1 cellular context compared by ENCODE assay signal in the genomic region with DNA sequence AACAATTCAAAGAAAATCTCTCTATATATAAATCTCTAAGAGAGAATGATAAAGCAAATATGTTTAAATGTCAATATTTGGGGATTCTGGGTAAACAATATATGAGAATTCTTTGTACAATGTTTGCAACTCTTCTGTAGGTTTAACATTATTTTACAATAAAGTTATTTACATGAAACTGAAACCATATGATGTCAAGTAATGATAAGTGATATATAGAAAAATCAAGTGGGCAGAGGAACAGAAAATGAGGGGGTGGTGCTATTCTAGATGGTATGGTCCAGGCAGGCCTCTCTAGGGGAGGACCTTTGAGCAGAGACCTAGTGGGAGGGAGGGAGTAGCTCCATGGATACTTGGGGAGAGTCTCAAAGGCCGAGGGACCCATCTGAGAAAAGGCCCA.
A peak's percentile ranks its signal among the peaks of the same experiment; 100 is the strongest.
TF ChIP-seq lines count a peak whose summit lies in the region.

No MANE protein-coding gene starts in this region.

TF ChIP-seq in GM12878, 131 proteins besides CTCF, POLR2A, EP300 and RAD21 (continued from another document):
- TF ChIP-seq, protein P1, sequence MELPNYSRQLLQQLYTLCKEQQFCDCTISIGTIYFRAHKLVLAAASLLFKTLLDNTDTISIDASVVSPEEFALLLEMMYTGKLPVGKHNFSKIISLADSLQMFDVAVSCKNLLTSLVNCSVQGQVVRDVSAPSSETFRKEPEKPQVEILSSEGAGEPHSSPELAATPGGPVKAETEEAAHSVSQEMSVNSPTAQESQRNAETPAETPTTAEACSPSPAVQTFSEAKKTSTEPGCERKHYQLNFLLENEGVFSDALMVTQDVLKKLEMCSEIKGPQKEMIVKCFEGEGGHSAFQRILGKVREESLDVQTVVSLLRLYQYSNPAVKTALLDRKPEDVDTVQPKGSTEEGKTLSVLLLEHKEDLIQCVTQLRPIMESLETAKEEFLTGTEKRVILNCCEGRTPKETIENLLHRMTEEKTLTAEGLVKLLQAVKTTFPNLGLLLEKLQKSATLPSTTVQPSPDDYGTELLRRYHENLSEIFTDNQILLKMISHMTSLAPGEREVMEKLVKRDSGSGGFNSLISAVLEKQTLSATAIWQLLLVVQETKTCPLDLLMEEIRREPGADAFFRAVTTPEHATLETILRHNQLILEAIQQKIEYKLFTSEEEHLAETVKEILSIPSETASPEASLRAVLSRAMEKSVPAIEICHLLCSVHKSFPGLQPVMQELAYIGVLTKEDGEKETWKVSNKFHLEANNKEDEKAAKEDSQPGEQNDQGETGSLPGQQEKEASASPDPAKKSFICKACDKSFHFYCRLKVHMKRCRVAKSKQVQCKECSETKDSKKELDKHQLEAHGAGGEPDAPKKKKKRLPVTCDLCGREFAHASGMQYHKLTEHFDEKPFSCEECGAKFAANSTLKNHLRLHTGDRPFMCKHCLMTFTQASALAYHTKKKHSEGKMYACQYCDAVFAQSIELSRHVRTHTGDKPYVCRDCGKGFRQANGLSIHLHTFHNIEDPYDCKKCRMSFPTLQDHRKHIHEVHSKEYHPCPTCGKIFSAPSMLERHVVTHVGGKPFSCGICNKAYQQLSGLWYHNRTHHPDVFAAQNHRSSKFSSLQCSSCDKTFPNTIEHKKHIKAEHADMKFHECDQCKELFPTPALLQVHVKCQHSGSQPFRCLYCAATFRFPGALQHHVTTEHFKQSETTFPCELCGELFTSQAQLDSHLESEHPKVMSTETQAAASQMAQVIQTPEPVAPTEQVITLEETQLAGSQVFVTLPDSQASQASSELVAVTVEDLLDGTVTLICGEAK (IDR thresholded peaks at IDR 0.05; ENCODE audit: borderline replicate concordance) = peak; percentile 71
- TF ChIP-seq, protein P2, sequence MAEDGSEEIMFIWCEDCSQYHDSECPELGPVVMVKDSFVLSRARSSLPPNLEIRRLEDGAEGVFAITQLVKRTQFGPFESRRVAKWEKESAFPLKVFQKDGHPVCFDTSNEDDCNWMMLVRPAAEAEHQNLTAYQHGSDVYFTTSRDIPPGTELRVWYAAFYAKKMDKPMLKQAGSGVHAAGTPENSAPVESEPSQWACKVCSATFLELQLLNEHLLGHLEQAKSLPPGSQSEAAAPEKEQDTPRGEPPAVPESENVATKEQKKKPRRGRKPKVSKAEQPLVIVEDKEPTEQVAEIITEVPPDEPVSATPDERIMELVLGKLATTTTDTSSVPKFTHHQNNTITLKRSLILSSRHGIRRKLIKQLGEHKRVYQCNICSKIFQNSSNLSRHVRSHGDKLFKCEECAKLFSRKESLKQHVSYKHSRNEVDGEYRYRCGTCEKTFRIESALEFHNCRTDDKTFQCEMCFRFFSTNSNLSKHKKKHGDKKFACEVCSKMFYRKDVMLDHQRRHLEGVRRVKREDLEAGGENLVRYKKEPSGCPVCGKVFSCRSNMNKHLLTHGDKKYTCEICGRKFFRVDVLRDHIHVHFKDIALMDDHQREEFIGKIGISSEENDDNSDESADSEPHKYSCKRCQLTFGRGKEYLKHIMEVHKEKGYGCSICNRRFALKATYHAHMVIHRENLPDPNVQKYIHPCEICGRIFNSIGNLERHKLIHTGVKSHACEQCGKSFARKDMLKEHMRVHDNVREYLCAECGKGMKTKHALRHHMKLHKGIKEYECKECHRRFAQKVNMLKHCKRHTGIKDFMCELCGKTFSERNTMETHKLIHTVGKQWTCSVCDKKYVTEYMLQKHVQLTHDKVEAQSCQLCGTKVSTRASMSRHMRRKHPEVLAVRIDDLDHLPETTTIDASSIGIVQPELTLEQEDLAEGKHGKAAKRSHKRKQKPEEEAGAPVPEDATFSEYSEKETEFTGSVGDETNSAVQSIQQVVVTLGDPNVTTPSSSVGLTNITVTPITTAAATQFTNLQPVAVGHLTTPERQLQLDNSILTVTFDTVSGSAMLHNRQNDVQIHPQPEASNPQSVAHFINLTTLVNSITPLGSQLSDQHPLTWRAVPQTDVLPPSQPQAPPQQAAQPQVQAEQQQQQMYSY (CRISPR knock-in tag; IDR thresholded peaks at IDR 0.05) = no peak
- TF ChIP-seq ETV6 (conservative IDR thresholded peaks at IDR 0.05 in 1 of 2, IDR thresholded peaks at IDR 0.05 in 1 of 2; ENCODE audit: borderline replicate concordance in 1 of 2, low read depth in 1 of 2) = no peak
- no peak for TF ChIP-seq SIN3A (IDR thresholded peaks at IDR 0.05; ENCODE audit: low read depth, low read length)
- peak; percentile 21; the same call in 1 of the 2 replicates for TF ChIP-seq ATF7 (IDR thresholded peaks at IDR 0.05; ENCODE audit: low read depth)
- 0 out of 2 replicates have a peak, but pooled peaks have one; percentile 4 for TF ChIP-seq SPI1 (IDR thresholded peaks at IDR 0.05; ENCODE audit: borderline replicate concordance, insufficient read depth, low read depth, low read length)
